11 cellular contexts compared by ENCODE assay signal in the genomic region with DNA sequence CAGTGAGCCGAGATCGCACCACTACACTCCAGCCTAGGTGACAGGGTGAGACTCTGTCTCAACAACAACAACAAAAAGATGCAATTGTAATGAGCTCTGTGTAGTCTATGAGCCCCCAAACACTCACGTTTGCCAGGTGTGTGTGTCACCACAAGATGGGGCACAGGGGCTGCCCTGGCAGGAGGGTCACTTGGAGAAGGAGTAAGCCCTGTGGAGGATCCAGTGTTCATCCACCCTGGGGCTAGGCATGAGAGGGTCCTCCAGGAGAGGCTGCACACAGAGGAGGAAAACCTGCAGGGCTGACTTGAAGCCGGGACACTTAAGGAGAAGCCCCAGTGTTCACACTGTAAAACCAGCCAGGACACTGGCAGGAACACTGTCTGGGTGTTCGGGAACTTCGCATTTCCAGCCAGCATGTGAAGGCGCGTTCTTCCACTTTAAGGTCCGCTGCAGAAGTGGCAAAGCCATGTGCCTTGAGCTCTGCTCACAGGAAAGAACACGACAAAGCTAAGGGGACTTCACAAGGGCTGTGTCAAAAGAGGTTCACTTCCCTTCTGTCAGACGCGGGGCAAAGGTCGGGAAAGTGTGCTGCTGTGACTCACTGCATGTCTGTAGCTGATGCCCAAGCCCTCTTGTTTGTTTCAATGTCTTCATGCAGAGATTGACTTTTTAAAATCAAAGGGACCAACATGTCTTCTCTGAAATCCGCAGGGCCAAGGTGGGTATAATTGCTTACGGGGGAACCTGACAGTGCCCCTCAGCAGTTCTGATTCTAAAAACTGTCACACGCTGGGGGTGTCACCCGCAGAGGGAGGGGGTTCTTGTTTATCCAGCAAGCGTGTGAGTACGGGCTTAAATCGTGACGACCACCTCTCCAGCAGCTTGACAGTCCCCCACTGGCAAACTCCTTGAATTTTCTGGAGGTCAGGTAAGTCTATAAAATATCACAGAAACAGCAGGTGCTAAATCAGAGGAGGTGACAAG.
DNase-seq lines count a peak whose midpoint lies in the region; ATAC-seq and TF ChIP-seq lines count a peak whose summit lies in the region.
"Had no signal": no experiment of that assay in that cellular context is flagged by ENCODE, and none has a peak within 500 bp of the region (broad histone marks: within the 10 kb centered on the region; RNA-seq: fewer than 3 reads in every experiment).

No MANE protein-coding gene starts in this region.

- no peak for TF ChIP-seq CTCF in GM12865 (IDR thresholded peaks at IDR 0.05; ENCODE audit: insufficient read depth, low read depth, low read length, missing control alignments)
- no peak for TF ChIP-seq CTCF in epithelial cell of esophagus (IDR thresholded peaks at IDR 0.05; ENCODE audit: insufficient read depth, low read depth, low read length, missing control alignments)
- TF ChIP-seq CTCF in osteoblast (IDR thresholded peaks at IDR 0.05; ENCODE audit: extremely low read depth, low read depth, low read length): no peak
- TF ChIP-seq CTCF in GM13976 (IDR thresholded peaks at IDR 0.05; ENCODE audit: borderline replicate concordance, control extremely low read depth, extremely low read depth, insufficient read depth, missing control alignments): no peak

- H3K27ac Mint-ChIP-seq in effector memory CD8-positive, alpha-beta T cell: no peak overlapping the region

- H3K4me1 Mint-ChIP-seq in effector memory CD8-positive, alpha-beta T cell (ENCODE audit: low read depth in 2 of 2): no peaks in the 10 kb centered on the region

- peak overlapping the region; percentile 76 for H3K27ac ChIP-seq in osteoblast (ENCODE audit: low read depth, low read length)

- peak overlapping the region; percentile 40 for H3K4me2 ChIP-seq in osteoblast (ENCODE audit: insufficient read depth, low read length)

- H3K4me3 Mint-ChIP-seq in effector memory CD8-positive, alpha-beta T cell: no peak overlapping the region

- H3K4me1 ChIP-seq in osteoblast (ENCODE audit: insufficient read depth, low read length): peaks cover 23% of the 10 kb centered on the region

- no peak overlapping the region for H2AFZ ChIP-seq in osteoblast (ENCODE audit: low read length)

- H4K20me1 ChIP-seq in osteoblast (ENCODE audit: insufficient read depth, low read length): no peaks in the 10 kb centered on the region

- peaks cover 14 to 60% of the 10 kb centered on the region in 2 donors for H3K27me3 Mint-ChIP-seq in effector memory CD8-positive, alpha-beta T cell

- H3K79me2 ChIP-seq in osteoblast (ENCODE audit: insufficient read depth, low read length): no peaks in the 10 kb centered on the region

- in situ Hi-C loops in GM13976 (cut with MboI; ENCODE audit: low sequenced_read_pairs, unreplicated experiment): no loop called here

- no peaks in the 10 kb centered on the region for H3K27me3 ChIP-seq in osteoblast (ENCODE audit: insufficient read depth, low read length)

- no peaks in the 10 kb centered on the region for H3K9me3 Mint-ChIP-seq in effector memory CD8-positive, alpha-beta T cell

- peak; percentile 15 for DNase-seq in GM12865 (ENCODE audit: low read depth)
- DNase-seq in NOMO-1 (lab: John Stamatoyannopoulos, UW; ENCODE audit: unreplicated experiment in 2 of 2): peak; percentile 77 to 90
- peak; percentile 51 for DNase-seq in epithelial cell of esophagus (ENCODE audit: low read depth)
- no peak for DNase-seq in osteoblast (ENCODE audit: insufficient read length, low spot score, missing footprints)
- DNase-seq in effector memory CD8-positive, alpha-beta T cell: no peak
- no peak for DNase-seq in AG08395 (ENCODE audit: low spot score)
- no peak for DNase-seq in 8988T
- DNase-seq in GM13976 (ENCODE audit: low spot score): no peak
- DNase-seq: activated CD4-positive, alpha-beta T cell treated with anti-CD3 and anti-CD28 coated beads for 48 hours; amygdala; hippocampal formation had no signal

- ATAC-seq in effector memory CD8-positive, alpha-beta T cell (replicated peaks): no peak

- no peaks in the 10 kb centered on the region for H3K36me3 Mint-ChIP-seq in effector memory CD8-positive, alpha-beta T cell (ENCODE audit: insufficient read depth)

- no peaks in the 10 kb centered on the region for H3K9me3 ChIP-seq in osteoblast (ENCODE audit: low read depth, low read length)

- no peak overlapping the region for H3K4me3 ChIP-seq in GM12865 (ENCODE audit: low read depth, low read length)
- no peak overlapping the region for H3K4me3 ChIP-seq in epithelial cell of esophagus (ENCODE audit: low read length)
- peak overlapping the region; percentile 30 for H3K4me3 ChIP-seq in osteoblast (ENCODE audit: insufficient read depth, low read length)

- H3K36me3 ChIP-seq in osteoblast (ENCODE audit: insufficient read depth, low read length): no peaks in the 10 kb centered on the region

Comparison
In these comparisons a context has a peak if more than half of its experiments do, and no peak if none do; other contexts are left out.
1. DNase-seq: peak in GM12865 (single experiment), NOMO-1 (2 of 2) and epithelial cell of esophagus (single experiment); none in osteoblast (single experiment), effector memory CD8-positive, alpha-beta T cell (0 of 3), AG08395 (single experiment), 8988T (single experiment) and GM13976 (single experiment).